7 cellular contexts compared by ENCODE assay signal in the genomic region with DNA sequence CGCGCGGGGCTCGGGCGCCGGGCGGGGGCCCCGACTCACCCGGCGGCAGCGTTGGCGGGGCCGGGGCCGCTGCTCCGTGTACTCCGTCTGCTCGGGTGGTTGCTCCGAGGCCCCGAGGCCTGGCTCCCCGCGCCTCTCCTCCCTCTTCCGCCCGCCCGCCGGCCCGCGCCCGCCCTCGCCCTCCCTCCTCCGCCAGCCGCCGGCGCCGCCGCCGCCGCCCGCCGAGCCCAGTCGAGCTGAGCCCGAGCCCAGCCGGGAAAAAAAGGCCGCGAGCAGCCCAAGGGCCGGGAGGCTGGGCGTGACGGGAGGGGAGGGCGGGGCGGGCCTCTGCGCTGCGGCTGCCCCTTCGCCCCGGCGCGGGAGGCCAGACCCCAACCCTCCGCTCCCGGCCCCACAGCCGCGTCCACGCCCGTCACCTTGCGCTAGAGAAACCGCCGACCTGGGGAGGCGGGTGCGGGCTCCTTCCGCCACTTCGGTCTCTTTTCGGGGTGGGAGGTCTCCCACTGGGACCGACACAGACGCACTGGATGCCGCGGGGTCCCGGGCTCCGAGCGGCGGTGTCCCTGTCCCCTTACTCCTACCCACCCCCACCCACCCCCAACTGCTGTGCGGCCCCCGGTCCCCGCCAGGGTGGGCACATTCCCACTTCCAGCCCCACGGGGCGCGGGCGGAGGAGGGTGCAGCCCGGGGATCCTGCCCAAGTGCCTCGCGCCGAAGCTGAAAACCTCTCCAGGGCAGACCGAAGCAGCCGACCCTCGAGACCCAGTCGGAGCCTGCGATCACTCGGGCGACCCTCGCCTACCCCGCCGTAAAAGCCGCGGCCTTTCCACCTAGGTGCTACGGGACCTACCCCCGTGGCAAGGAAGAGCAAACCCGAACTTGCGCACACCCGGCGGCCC. TPM values are rescaled to one million over a fixed set of nuclear protein-coding genes. Genes with fewer than 3 reads are reported as not detected.
DNase-seq lines count a peak whose midpoint lies in the region; ATAC-seq and TF ChIP-seq lines count a peak whose summit lies in the region.

A gene with protein sequence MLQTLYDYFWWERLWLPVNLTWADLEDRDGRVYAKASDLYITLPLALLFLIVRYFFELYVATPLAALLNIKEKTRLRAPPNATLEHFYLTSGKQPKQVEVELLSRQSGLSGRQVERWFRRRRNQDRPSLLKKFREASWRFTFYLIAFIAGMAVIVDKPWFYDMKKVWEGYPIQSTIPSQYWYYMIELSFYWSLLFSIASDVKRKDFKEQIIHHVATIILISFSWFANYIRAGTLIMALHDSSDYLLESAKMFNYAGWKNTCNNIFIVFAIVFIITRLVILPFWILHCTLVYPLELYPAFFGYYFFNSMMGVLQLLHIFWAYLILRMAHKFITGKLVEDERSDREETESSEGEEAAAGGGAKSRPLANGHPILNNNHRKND (minus strand): TSS at position 256 of the 899 bp plus-strand sequence. CDS start 5,745 bp downstream, outside the sequence.

- no peaks in the 10 kb centered on the region for H3K9me3 ChIP-seq in colonic mucosa

- intact Hi-C loops in colonic mucosa (cut with DNase I): loop anchor here (10.0 kb wide), 1 partner anchor 50 kb away; a partner anchor contains a TSS

- TF ChIP-seq CTCF in colonic mucosa (IDR thresholded peaks at IDR 0.05): no peak

- H3K9ac ChIP-seq in colonic mucosa (ENCODE audit: low read depth in 2 of 2, low read length in 2 of 2): peak within 1 kb of the TSS; percentile 84 to 95

- peak within 1 kb of the TSS; percentile 83 for H3K4me3 ChIP-seq in colonic mucosa

- peaks cover 32% of the 10 kb centered on the region for H3K4me1 ChIP-seq in colonic mucosa

- H3K27me3 ChIP-seq in colonic mucosa: no peaks in the 10 kb centered on the region

- H3K36me3 ChIP-seq in colonic mucosa: no peaks in the 10 kb centered on the region

- ATAC-seq in GM18502 (IDR thresholded peaks at IDR 0.05; ENCODE audit: poor library complexity, unreplicated experiment) (peak; percentile 51), HG02885 (IDR thresholded peaks at IDR 0.05; ENCODE audit: poor library complexity, unreplicated experiment) (peak; percentile 65)

- H3K27ac ChIP-seq in colonic mucosa: peak within 1 kb of the TSS; percentile 79

- DNase-seq in NCI-H2227 treated with DMSO at 0.1 percent for 48 hours (lab: John Stamatoyannopoulos, UW) (peak; percentile 59), colonic mucosa (peak; percentile 79), left kidney (ENCODE audit: low read depth, low spot score) (peak; percentile 95)
- peak; percentile 77 for DNase-seq in activated CD4-positive, alpha-beta T cell treated with anti-CD3 and anti-CD28 coated beads for 48 hours
- peak; percentile 66 to 73 for DNase-seq in stimulated activated CD4-positive, alpha-beta T cell treated with anti-CD3 and anti-CD28 coated beads, Interleukin-2, amount 100 ng/mL, for 24 hours

RNA-seq across cellular contexts. Expression of the gene that starts here (rescaled TPM):
- 100 to 1,000 TPM; 140 to 157 TPM for total RNA-seq in colonic mucosa

Comparison
In these comparisons a context has a peak if more than half of its experiments do, and no peak if none do; other contexts are left out.
1. Peak in every context shown above with its lines: DNase-seq, ATAC-seq, H3K4me3 ChIP-seq and H3K27ac ChIP-seq.